In the genomic region with DNA sequence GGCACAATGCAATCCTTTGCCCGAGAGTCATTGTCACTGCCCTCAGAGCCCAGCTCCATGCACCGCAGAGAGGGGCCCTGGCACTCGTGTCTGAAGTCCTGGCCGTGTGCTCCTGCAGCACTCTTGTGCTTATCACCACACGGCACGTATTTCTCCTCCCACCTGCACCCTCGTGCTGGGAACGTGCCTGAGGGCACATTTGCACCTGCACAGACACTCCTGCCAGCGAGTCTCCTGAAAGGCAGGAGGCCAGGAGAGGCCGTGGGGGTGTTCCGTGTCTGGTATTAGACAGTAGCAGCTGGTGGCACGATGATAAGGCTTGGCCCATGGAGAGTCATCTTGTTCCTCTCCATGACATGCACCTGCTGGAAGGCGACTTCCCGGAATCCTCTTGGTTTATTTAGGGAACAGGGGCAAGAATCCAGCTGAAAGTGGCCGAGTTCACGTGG, we compare ENCODE assay signal across 1 cellular context.
TF ChIP-seq lines count a peak whose summit lies in the region.

No MANE protein-coding gene starts in this region.

TF ChIP-seq in K562, 482 proteins besides CTCF, POLR2A, EP300 and RAD21 (continued from another document):
- TF ChIP-seq MGA (IDR thresholded peaks at IDR 0.05), result peak; percentile 91
- TF ChIP-seq AFF1 (IDR thresholded peaks at IDR 0.05; ENCODE audit: low read depth in 1 of 2, partially characterized antibody in 2 of 2), result peak in 1 of 2 experiments; percentile 25
- peak in 1 of 2 experiments; percentile 64; a peak in 1 of 4 replicates for TF ChIP-seq FOXA3 (CRISPR knock-in tag; conservative IDR thresholded peaks at IDR 0.05 in 1 of 2, IDR thresholded peaks at IDR 0.05 in 1 of 2)
- TF ChIP-seq CXXC5 (CRISPR knock-in tag; IDR thresholded peaks at IDR 0.05), result peak; percentile 61
- TF ChIP-seq DPF2 (IDR thresholded peaks at IDR 0.05), result peak; percentile 35; the same call in 1 of the 2 replicates
- no peak for TF ChIP-seq CREB1 (IDR thresholded peaks at IDR 0.05)
- peak; percentile 67; the same call in 1 of the 2 replicates for TF ChIP-seq CREB1 (CRISPR knock-in tag; IDR thresholded peaks at IDR 0.05)
- TF ChIP-seq PHB (CRISPR knock-in tag; IDR thresholded peaks at IDR 0.05), result no peak
- no peak for TF ChIP-seq NFE2L1 (tag; IDR thresholded peaks at IDR 0.05; ENCODE audit: borderline replicate concordance, low read depth)
- TF ChIP-seq NFYB (IDR thresholded peaks at IDR 0.05; ENCODE audit: extremely low read depth, insufficient read length), result no peak
- no peak for TF ChIP-seq ZNF318 (IDR thresholded peaks at IDR 0.05; ENCODE audit: borderline replicate concordance in 1 of 2, low read depth in 1 of 2)
